In genomic region chr10:59865101-59865500, GRCh38 we compare ENCODE assay signal across 9 cellular contexts. TPM values are rescaled to one million over a fixed set of nuclear protein-coding genes. Genes with fewer than 3 reads are reported as not detected.
DNase-seq lines count a peak whose midpoint lies in the region; TF ChIP-seq lines count a peak whose summit lies in the region.
"Had no signal": no experiment of that assay in that cellular context is flagged by ENCODE, and none has a peak within 500 bp of the region (broad histone marks: within the 10 kb centered on the region; RNA-seq: fewer than 3 reads in every experiment).

No MANE protein-coding gene starts in this region.

- peak overlapping the region; percentile 47 for H3K27ac Mint-ChIP-seq in activated naive CD4-positive, alpha-beta T cell treated with anti-CD3 and anti-CD28 coated beads, Interleukin-2, amount 50 U/mL, for 24 hours
- H3K27ac Mint-ChIP-seq in chondrocyte (ENCODE audit: unreplicated experiment) = no peak overlapping the region
- H3K27ac Mint-ChIP-seq: dendritic cell treated with granulocyte-macrophage colony-stimulating factor and Interleukin-4, amounts not matched to agents 40 ng/mL and 50 ng/mL, for 4 days had no signal

- H3K4me1 ChIP-seq in muscle layer of duodenum (ENCODE audit: control insufficient read depth in 1 of 2, insufficient read depth in 2 of 2, low read length in 2 of 2) = peaks cover 10 to 26% of the 10 kb centered on the region in 2 donors
- H3K4me1 ChIP-seq in tibial nerve = peaks cover 0 to 27% (median 0%) of the 10 kb centered on the region in 4 donors

- H3K9me3 Mint-ChIP-seq in activated naive CD4-positive, alpha-beta T cell treated with anti-CD3 and anti-CD28 coated beads, Interleukin-2, amount 50 U/mL, for 24 hours = no peaks in the 10 kb centered on the region
- H3K9me3 Mint-ChIP-seq in chondrocyte (ENCODE audit: low read depth) = no peaks in the 10 kb centered on the region
- H3K9me3 Mint-ChIP-seq: dendritic cell treated with granulocyte-macrophage colony-stimulating factor and Interleukin-4, amounts not matched to agents 40 ng/mL and 50 ng/mL, for 4 days had no signal

- WGBS in tibial nerve, 2 donors = 54 to 57% methylated on average over 5 of the region's 5 CpGs

- H3K36me3 Mint-ChIP-seq in activated naive CD4-positive, alpha-beta T cell treated with anti-CD3 and anti-CD28 coated beads, Interleukin-2, amount 50 U/mL, for 24 hours = peaks cover 7% of the 10 kb centered on the region
- peaks cover 4% of the 10 kb centered on the region for H3K36me3 Mint-ChIP-seq in chondrocyte (ENCODE audit: low read depth)

- no peak overlapping the region for H3K4me3 ChIP-seq in HFF-Myc (replicated peaks; ENCODE audit: low read depth, low read length)
- H3K4me3 ChIP-seq in muscle layer of duodenum (ENCODE audit: low read depth in 1 of 2, low read length in 2 of 2) = no peak overlapping the region
- no peak overlapping the region for H3K4me3 ChIP-seq in tibial nerve

- H3K9me3 ChIP-seq in muscle layer of duodenum (ENCODE audit: control insufficient read depth in 1 of 2, low read length in 2 of 2) (no peaks in the 10 kb centered on the region), tibial nerve (peaks cover 0 to 6% (median 0%) of the 10 kb centered on the region in 4 donors)

- TF ChIP-seq CTCF in HFF-Myc (IDR thresholded peaks at IDR 0.05; ENCODE audit: low read depth, low read length, missing control alignments) (peak; percentile 21), chondrocyte (IDR thresholded peaks at IDR 0.05) (peak; percentile 14), tibial nerve (IDR thresholded peaks at IDR 0.05) (peak in 1 of 5 experiments; percentile 25)

- peaks cover 70% of the 10 kb centered on the region for H3K4me1 Mint-ChIP-seq in activated naive CD4-positive, alpha-beta T cell treated with anti-CD3 and anti-CD28 coated beads, Interleukin-2, amount 50 U/mL, for 24 hours
- peaks cover 10% of the 10 kb centered on the region for H3K4me1 Mint-ChIP-seq in chondrocyte (ENCODE audit: low read depth)

- TF ChIP-seq POLR2A in tibial nerve (IDR thresholded peaks at IDR 0.05) = no peak

- H3K27me3 ChIP-seq in muscle layer of duodenum (ENCODE audit: low read depth, low read length) (no peaks in the 10 kb centered on the region), tibial nerve (no peaks in the 10 kb centered on the region)

- H3K27ac ChIP-seq in muscle layer of duodenum (ENCODE audit: low read length) (peak overlapping the region; percentile 34), tibial nerve (no peak overlapping the region)

- no peak for DNase-seq in activated naive CD4-positive, alpha-beta T cell treated with Interleukin-2 at 50 U/mL for 16 hours
- DNase-seq in HFF-Myc (ENCODE audit: extremely low read depth, low read depth) = no peak
- peak; percentile 65 for DNase-seq in NCI-H146 (lab: John Stamatoyannopoulos, UW)
- no peak for DNase-seq in chondrocyte (ENCODE audit: low spot score)
- DNase-seq in tibial nerve (ENCODE audit: low spot score in 2 of 2) = no peak
- DNase-seq in NCI-H1092 (lab: John Stamatoyannopoulos, UW) = no peak

- no peaks in the 10 kb centered on the region for H3K36me3 ChIP-seq in muscle layer of duodenum (ENCODE audit: control insufficient read depth in 1 of 2, insufficient read depth in 2 of 2, low read length in 2 of 2)
- H3K36me3 ChIP-seq in tibial nerve = peaks cover 0 to 8% (median 0%) of the 10 kb centered on the region in 3 donors

- TF ChIP-seq EP300 in tibial nerve (IDR thresholded peaks at IDR 0.05) = no peak

- H3K27me3 Mint-ChIP-seq in activated naive CD4-positive, alpha-beta T cell treated with anti-CD3 and anti-CD28 coated beads, Interleukin-2, amount 50 U/mL, for 24 hours = no peaks in the 10 kb centered on the region
- H3K27me3 Mint-ChIP-seq in chondrocyte (ENCODE audit: low read depth) = no peaks in the 10 kb centered on the region
- H3K27me3 Mint-ChIP-seq: dendritic cell treated with granulocyte-macrophage colony-stimulating factor and Interleukin-4, amounts not matched to agents 40 ng/mL and 50 ng/mL, for 4 days had no signal

- peak overlapping the region; percentile 31 for H3K4me3 Mint-ChIP-seq in activated naive CD4-positive, alpha-beta T cell treated with anti-CD3 and anti-CD28 coated beads, Interleukin-2, amount 50 U/mL, for 24 hours
- H3K4me3 Mint-ChIP-seq in chondrocyte (ENCODE audit: unreplicated experiment) = no peak overlapping the region
- H3K4me3 Mint-ChIP-seq: dendritic cell treated with granulocyte-macrophage colony-stimulating factor and Interleukin-4, amounts not matched to agents 40 ng/mL and 50 ng/mL, for 4 days had no signal

RNA-seq across cellular contexts. Expression of gene CCDC6, which starts 41.3 kb away (rescaled TPM):
- total RNA-seq in chondrocyte = 58.9 to 61.8 TPM (median 59.3 TPM) in 3 replicates
- total RNA-seq in tibial nerve = 10 to 100 TPM; 20.1 to 30.6 (median 24.1) TPM
